ENCODE assay signal across 17 cellular contexts in genomic region chr13:112575680-112576079, GRCh38. TPM values are rescaled to one million over a fixed set of nuclear protein-coding genes. Genes with fewer than 3 reads are reported as not detected.
DNase-seq lines count a peak whose midpoint lies in the region; ATAC-seq and TF ChIP-seq lines count a peak whose summit lies in the region.
"Had no signal": no experiment of that assay in that cellular context is flagged by ENCODE, and none has a peak within 500 bp of the region (broad histone marks: within the 10 kb centered on the region; RNA-seq: fewer than 3 reads in every experiment).

No MANE protein-coding gene starts in this region.

- H3K23ac ChIP-seq in neuronal stem cell (ENCODE audit: low read depth, low read length, poor library complexity): no peak overlapping the region

- H3K9ac ChIP-seq in neuronal stem cell (ENCODE audit: low read depth, low read length, poor library complexity): no peak overlapping the region

- H2AFZ ChIP-seq in GM23338: no peak overlapping the region
- H2AFZ ChIP-seq in neuronal stem cell (ENCODE audit: low read length): no peak overlapping the region

- H3K36me3 ChIP-seq in GM23338 (ENCODE audit: insufficient read depth) (no peaks in the 10 kb centered on the region), SJCRH30 (no peaks in the 10 kb centered on the region; the same call in 1 of the 2 replicates), neuronal stem cell (replicated peaks in 1 of 2; ENCODE audit: control insufficient read depth in 2 of 2, insufficient read depth in 2 of 2, low read length in 2 of 2) (no peaks in the 10 kb centered on the region)
- H3K36me3 ChIP-seq: esophagus squamous epithelium had no signal

- no peak overlapping the region for H4K91ac ChIP-seq in neuronal stem cell (ENCODE audit: low read depth, low read length, poor library complexity)

- H3K9me3 Mint-ChIP-seq in GM23338 (peaks cover 6% of the 10 kb centered on the region), chondrocyte (ENCODE audit: low read depth) (peaks cover 13% of the 10 kb centered on the region)
- H3K9me3 Mint-ChIP-seq: activated B cell treated with CpG ODN at 0.5 μM for 24 hours had no signal

- H3K27me3 ChIP-seq in GM23338 (ENCODE audit: insufficient read depth) (no peaks in the 10 kb centered on the region), SJCRH30 (no peaks in the 10 kb centered on the region), neuronal stem cell (ENCODE audit: control insufficient read depth in 3 of 3, insufficient read depth in 3 of 3, low read depth in 1 of 3, low read length in 3 of 3) (no peaks in the 10 kb centered on the region)
- H3K27me3 ChIP-seq: esophagus squamous epithelium had no signal

- H3F3A ChIP-seq in GM23338 (replicated peaks; ENCODE audit: low read depth): no peaks in the 10 kb centered on the region

- H3K9me3 ChIP-seq in SJCRH30 (replicated peaks) (peaks cover 6% of the 10 kb centered on the region; the same call in 1 of the 2 replicates), neuronal stem cell (replicated peaks in 1 of 2; ENCODE audit: control insufficient read depth in 2 of 2, insufficient read depth in 1 of 2, low read depth in 1 of 2, low read length in 2 of 2) (peaks cover 2 to 15% of the 10 kb centered on the region in 2 donors)
- H3K9me3 ChIP-seq: esophagus squamous epithelium had no signal

- peaks cover 22% of the 10 kb centered on the region for H3K36me3 Mint-ChIP-seq in GM23338 (ENCODE audit: low read depth)
- peaks cover 8% of the 10 kb centered on the region for H3K36me3 Mint-ChIP-seq in chondrocyte (ENCODE audit: low read depth)

- H2BK12ac ChIP-seq in neuronal stem cell (ENCODE audit: low read length): no peak overlapping the region

- H3K14ac ChIP-seq in neuronal stem cell (ENCODE audit: low read length): no peak overlapping the region

- no CpG with 5 or more reads among the region's 5 CpGs for WGBS in neuronal stem cell (ENCODE audit: extremely low coverage in 2 of 2, insufficient read length in 2 of 2, insufficient replicate concordance in 1 of 2), 2 donors

- H3K4me3 Mint-ChIP-seq in GM23338 (no peak overlapping the region), chondrocyte (ENCODE audit: unreplicated experiment) (no peak overlapping the region)
- H3K4me3 Mint-ChIP-seq: activated B cell treated with CpG ODN at 0.5 μM for 24 hours; CD8-positive, alpha-beta T cell; neural crest cell had no signal

- peaks cover 41% of the 10 kb centered on the region for H3K4me1 Mint-ChIP-seq in GM23338
- peaks cover 29% of the 10 kb centered on the region for H3K4me1 Mint-ChIP-seq in chondrocyte (ENCODE audit: low read depth)

- DNase-seq in AG20443 (ENCODE audit: low spot score) (peak; percentile 70), GM23338 (ENCODE audit: low spot score) (peak; percentile 70), chondrocyte (ENCODE audit: low spot score) (no peak), kidney tubule cell (ENCODE audit: low spot score) (peak; percentile 9), ecto neural progenitor cell (ENCODE audit: low spot score) (no peak), SJCRH30 (no peak), neuronal stem cell (ENCODE audit: low spot score) (no peak)
- DNase-seq: activated B cell treated with CpG ODN at 0.5 μM for 24 hours; CD8-positive, alpha-beta T cell; esophagus squamous epithelium; GOT3; left colon; NCI-H146; NCI-H748 treated with DMSO at 0.1 percent for 48 hours; SIG-M5 had no signal

- no peak overlapping the region for H3K4me3 ChIP-seq in GM23338
- H3K4me3 ChIP-seq in SJCRH30: no peak overlapping the region
- H3K4me3 ChIP-seq in neuronal stem cell (ENCODE audit: low read length in 2 of 2): no peak overlapping the region

- no peak overlapping the region for H3K18ac ChIP-seq in neuronal stem cell (ENCODE audit: low read length)

- no peak overlapping the region for H3K4me2 ChIP-seq in GM23338
- no peak overlapping the region for H3K4me2 ChIP-seq in neuronal stem cell (ENCODE audit: insufficient read depth, low read length, poor library complexity, severe bottlenecking)

- no peak overlapping the region for H2BK120ac ChIP-seq in neuronal stem cell (ENCODE audit: low read depth, low read length)

- ATAC-seq in GM23338 (peak; percentile 96), GM21447 (IDR thresholded peaks at IDR 0.05; ENCODE audit: unreplicated experiment) (no peak)
- ATAC-seq: CD8-positive, alpha-beta T cell; left colon had no signal

- peak; percentile 25 to 27; a peak in 3 of 4 replicates for TF ChIP-seq CTCF in GM23338 (conservative IDR thresholded peaks at IDR 0.05; ENCODE audit: low read depth in 2 of 2)
- TF ChIP-seq CTCF in chondrocyte (IDR thresholded peaks at IDR 0.05): no peak

- 0 out of 2 replicates have a peak overlapping the region, but pooled peaks have one; percentile 28 for H3K27ac ChIP-seq in GM23338 (ENCODE audit: low read depth)
- no peak overlapping the region for H3K27ac ChIP-seq in SJCRH30
- H3K27ac ChIP-seq in neuronal stem cell (replicated peaks; ENCODE audit: low read length): no peak overlapping the region

- H4K20me1 ChIP-seq in GM23338 (replicated peaks; ENCODE audit: insufficient read depth): peaks cover 17% of the 10 kb centered on the region

- H3K27me3 Mint-ChIP-seq in GM23338 (ENCODE audit: insufficient read depth, low read depth, poor library complexity) (peaks cover 4% of the 10 kb centered on the region), chondrocyte (ENCODE audit: low read depth) (no peaks in the 10 kb centered on the region)
- H3K27me3 Mint-ChIP-seq: activated B cell treated with CpG ODN at 0.5 μM for 24 hours had no signal

- no peak overlapping the region for H2BK5ac ChIP-seq in neuronal stem cell (ENCODE audit: low read length)

- no peak overlapping the region for H2AK5ac ChIP-seq in neuronal stem cell (ENCODE audit: low read depth, low read length)

- H3K79me2 ChIP-seq in GM23338 (replicated peaks; ENCODE audit: insufficient read depth): peaks cover 94% of the 10 kb centered on the region

- peaks cover 45% of the 10 kb centered on the region for H3K4me1 ChIP-seq in GM23338 (ENCODE audit: insufficient read depth)
- H3K4me1 ChIP-seq in SJCRH30: no peaks in the 10 kb centered on the region
- no peaks in the 10 kb centered on the region for H3K4me1 ChIP-seq in neuronal stem cell (ENCODE audit: control insufficient read depth in 2 of 2, insufficient read depth in 1 of 2, low read depth in 1 of 2, low read length in 2 of 2)

- H3K4ac ChIP-seq in neuronal stem cell (ENCODE audit: low read length): no peak overlapping the region

- H3K79me1 ChIP-seq in neuronal stem cell (ENCODE audit: low read depth, low read length): peaks cover 16% of the 10 kb centered on the region

- no peak overlapping the region for H4K8ac ChIP-seq in neuronal stem cell (ENCODE audit: low read depth, low read length)

- H3K9me2 ChIP-seq in GM23338 (ENCODE audit: insufficient read depth): no peaks in the 10 kb centered on the region

- H2BK15ac ChIP-seq in neuronal stem cell (ENCODE audit: low read length): no peak overlapping the region

- H3K27ac Mint-ChIP-seq in GM23338: peak overlapping the region; percentile 57
- peak overlapping the region; percentile 70 for H3K27ac Mint-ChIP-seq in chondrocyte (ENCODE audit: unreplicated experiment)
- H3K27ac Mint-ChIP-seq: activated B cell treated with CpG ODN at 0.5 μM for 24 hours had no signal

TF ChIP-seq in GM23338, 12 proteins besides CTCF, POLR2A, EP300 and RAD21 (continues in another document):
- TF ChIP-seq JUNB (IDR thresholded peaks at IDR 0.05; ENCODE audit: unreplicated experiment) (no peak), EZH2phosphoT487 (IDR thresholded peaks at IDR 0.05; ENCODE audit: unreplicated experiment) (no peak), POLR2AphosphoS5 (IDR thresholded peaks at IDR 0.05; ENCODE audit: low read depth) (no peak), EZH2 (IDR thresholded peaks at IDR 0.05; ENCODE audit: low read depth, unreplicated experiment) (no peak), ETS1 (IDR thresholded peaks at IDR 0.05) (no peak), CREB1 (CRISPR knock-in tag; IDR thresholded peaks at IDR 0.05; ENCODE audit: low read depth) (no peak), STAT1 (IDR thresholded peaks at IDR 0.05; ENCODE audit: unreplicated experiment) (no peak), REST (IDR thresholded peaks at IDR 0.05; ENCODE audit: unreplicated experiment) (no peak)

RNA-seq across cellular contexts. Expression of gene TUBGCP3, which starts 12.3 kb away (rescaled TPM):
- total RNA-seq in GM23338 (2014; rRNA removed; shearing (Covaris generic)): 36.4 and 40.2 TPM in 2 replicates
- 12.4 and 12.8 TPM in 2 replicates for polyA plus RNA-seq in GM23338 (2016; fragmentation: Nextera tagmentation; extraction: Ambion mirVana)
- total RNA-seq in chondrocyte: 16.3 to 32.4 TPM (median 18.5 TPM) in 3 replicates
- 27.8 and 32.9 TPM in 2 replicates for total RNA-seq in SJCRH30 (2014; rRNA removed; shearing (Covaris generic))
- 25.6 TPM for polyA plus RNA-seq in neuronal stem cell (2013, experiment 1 of 2)
- polyA plus RNA-seq in neuronal stem cell (2013, experiment 2 of 2): 26.2 TPM

Comparison
In these comparisons a context has a peak if more than half of its experiments do, and no peak if none do; other contexts are left out.
1. DNase-seq: peak in AG20443 (single experiment), GM23338 (single experiment) and kidney tubule cell (single experiment); none in chondrocyte (single experiment), ecto neural progenitor cell (single experiment), SJCRH30 (0 of 2) and neuronal stem cell (single experiment).